In the genomic region with DNA sequence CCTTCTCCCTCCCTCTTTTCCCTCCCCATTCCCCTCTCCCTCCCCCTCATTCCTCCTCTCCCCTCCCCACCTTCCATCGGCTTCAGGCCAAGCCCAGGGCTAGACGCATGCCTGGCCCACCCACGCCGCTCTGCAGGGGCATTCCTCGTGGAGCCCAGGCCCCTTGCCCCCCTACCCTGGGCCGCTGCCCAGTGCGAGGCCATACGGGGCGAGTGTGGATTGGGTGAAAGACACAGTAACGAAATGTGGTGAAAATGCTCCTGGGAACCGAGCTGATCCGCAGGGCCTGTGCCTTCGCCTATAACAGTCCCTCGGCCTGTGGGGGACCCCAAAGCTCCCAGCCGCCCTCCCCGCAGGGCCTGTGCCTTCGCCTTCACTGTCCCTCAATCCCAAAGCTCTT, we compare ENCODE assay signal across 1 cellular context.
TF ChIP-seq lines count a peak whose summit lies in the region.

No MANE protein-coding gene starts in this region.

TF ChIP-seq in GM23338, 12 proteins besides CTCF, POLR2A, EP300 and RAD21 (continued from another document):
- TF ChIP-seq, protein P1, sequence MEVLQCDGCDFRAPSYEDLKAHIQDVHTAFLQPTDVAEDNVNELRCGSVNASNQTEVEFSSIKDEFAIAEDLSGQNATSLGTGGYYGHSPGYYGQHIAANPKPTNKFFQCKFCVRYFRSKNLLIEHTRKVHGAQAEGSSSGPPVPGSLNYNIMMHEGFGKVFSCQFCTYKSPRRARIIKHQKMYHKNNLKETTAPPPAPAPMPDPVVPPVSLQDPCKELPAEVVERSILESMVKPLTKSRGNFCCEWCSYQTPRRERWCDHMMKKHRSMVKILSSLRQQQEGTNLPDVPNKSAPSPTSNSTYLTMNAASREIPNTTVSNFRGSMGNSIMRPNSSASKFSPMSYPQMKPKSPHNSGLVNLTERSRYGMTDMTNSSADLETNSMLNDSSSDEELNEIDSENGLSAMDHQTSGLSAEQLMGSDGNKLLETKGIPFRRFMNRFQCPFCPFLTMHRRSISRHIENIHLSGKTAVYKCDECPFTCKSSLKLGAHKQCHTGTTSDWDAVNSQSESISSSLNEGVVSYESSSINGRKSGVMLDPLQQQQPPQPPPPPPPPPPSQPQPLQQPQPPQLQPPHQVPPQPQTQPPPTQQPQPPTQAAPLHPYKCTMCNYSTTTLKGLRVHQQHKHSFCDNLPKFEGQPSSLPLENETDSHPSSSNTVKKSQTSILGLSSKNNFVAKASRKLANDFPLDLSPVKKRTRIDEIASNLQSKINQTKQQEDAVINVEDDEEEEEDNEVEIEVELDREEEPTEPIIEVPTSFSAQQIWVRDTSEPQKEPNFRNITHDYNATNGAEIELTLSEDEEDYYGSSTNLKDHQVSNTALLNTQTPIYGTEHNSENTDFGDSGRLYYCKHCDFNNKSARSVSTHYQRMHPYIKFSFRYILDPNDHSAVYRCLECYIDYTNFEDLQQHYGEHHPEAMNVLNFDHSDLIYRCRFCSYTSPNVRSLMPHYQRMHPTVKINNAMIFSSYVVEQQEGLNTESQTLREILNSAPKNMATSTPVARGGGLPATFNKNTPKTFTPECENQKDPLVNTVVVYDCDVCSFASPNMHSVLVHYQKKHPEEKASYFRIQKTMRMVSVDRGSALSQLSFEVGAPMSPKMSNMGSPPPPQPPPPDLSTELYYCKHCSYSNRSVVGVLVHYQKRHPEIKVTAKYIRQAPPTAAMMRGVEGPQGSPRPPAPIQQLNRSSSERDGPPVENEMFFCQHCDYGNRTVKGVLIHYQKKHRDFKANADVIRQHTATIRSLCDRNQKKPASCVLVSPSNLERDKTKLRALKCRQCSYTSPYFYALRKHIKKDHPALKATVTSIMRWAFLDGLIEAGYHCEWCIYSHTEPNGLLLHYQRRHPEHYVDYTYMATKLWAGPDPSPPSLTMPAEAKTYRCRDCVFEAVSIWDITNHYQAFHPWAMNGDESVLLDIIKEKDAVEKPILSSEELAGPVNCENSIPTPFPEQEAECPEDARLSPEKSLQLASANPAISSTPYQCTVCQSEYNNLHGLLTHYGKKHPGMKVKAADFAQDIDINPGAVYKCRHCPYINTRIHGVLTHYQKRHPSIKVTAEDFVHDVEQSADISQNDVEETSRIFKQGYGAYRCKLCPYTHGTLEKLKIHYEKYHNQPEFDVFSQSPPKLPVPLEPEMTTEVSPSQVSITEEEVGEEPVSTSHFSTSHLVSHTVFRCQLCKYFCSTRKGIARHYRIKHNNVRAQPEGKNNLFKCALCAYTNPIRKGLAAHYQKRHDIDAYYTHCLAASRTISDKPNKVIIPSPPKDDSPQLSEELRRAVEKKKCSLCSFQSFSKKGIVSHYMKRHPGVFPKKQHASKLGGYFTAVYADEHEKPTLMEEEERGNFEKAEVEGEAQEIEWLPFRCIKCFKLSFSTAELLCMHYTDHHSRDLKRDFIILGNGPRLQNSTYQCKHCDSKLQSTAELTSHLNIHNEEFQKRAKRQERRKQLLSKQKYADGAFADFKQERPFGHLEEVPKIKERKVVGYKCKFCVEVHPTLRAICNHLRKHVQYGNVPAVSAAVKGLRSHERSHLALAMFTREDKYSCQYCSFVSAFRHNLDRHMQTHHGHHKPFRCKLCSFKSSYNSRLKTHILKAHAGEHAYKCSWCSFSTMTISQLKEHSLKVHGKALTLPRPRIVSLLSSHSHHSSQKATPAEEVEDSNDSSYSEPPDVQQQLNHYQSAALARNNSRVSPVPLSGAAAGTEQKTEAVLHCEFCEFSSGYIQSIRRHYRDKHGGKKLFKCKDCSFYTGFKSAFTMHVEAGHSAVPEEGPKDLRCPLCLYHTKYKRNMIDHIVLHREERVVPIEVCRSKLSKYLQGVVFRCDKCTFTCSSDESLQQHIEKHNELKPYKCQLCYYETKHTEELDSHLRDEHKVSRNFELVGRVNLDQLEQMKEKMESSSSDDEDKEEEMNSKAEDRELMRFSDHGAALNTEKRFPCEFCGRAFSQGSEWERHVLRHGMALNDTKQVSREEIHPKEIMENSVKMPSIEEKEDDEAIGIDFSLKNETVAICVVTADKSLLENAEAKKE (CRISPR knock-in tag; IDR thresholded peaks at IDR 0.05): no peak
- TF ChIP-seq JUNB (IDR thresholded peaks at IDR 0.05; ENCODE audit: unreplicated experiment): no peak
- TF ChIP-seq POLR2AphosphoS5 (IDR thresholded peaks at IDR 0.05; ENCODE audit: low read depth): no peak
- no peak for TF ChIP-seq ZNF114 (CRISPR knock-in tag; IDR thresholded peaks at IDR 0.05)
- TF ChIP-seq EZH2phosphoT487 (IDR thresholded peaks at IDR 0.05; ENCODE audit: unreplicated experiment): no peak
- TF ChIP-seq, protein P2, sequence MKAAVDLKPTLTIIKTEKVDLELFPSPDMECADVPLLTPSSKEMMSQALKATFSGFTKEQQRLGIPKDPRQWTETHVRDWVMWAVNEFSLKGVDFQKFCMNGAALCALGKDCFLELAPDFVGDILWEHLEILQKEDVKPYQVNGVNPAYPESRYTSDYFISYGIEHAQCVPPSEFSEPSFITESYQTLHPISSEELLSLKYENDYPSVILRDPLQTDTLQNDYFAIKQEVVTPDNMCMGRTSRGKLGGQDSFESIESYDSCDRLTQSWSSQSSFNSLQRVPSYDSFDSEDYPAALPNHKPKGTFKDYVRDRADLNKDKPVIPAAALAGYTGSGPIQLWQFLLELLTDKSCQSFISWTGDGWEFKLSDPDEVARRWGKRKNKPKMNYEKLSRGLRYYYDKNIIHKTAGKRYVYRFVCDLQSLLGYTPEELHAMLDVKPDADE (IDR thresholded peaks at IDR 0.05): no peak
- no peak for TF ChIP-seq ZNF331 (CRISPR knock-in tag; IDR thresholded peaks at IDR 0.05; ENCODE audit: low read depth)
- TF ChIP-seq NANOG (IDR thresholded peaks at IDR 0.05; ENCODE audit: borderline replicate concordance): no peak
- TF ChIP-seq EZH2 (IDR thresholded peaks at IDR 0.05; ENCODE audit: low read depth, unreplicated experiment): no peak
- no peak for TF ChIP-seq STAT1 (IDR thresholded peaks at IDR 0.05; ENCODE audit: unreplicated experiment)
- no peak for TF ChIP-seq CREB1 (CRISPR knock-in tag; IDR thresholded peaks at IDR 0.05; ENCODE audit: low read depth)
